ENCODE assay signal across 8 cellular contexts in genomic region chr5:78295035-78295961, GRCh38. TPM values are rescaled to one million over a fixed set of nuclear protein-coding genes. Genes with fewer than 3 reads are reported as not detected.
DNase-seq lines count a peak whose midpoint lies in the region; TF ChIP-seq lines count a peak whose summit lies in the region.

No MANE protein-coding gene starts in this region.

- H3K4me1 Mint-ChIP-seq in nephron progenitor cell: peaks cover 37% of the 10 kb centered on the region

- H3K9me3 Mint-ChIP-seq in nephron progenitor cell: peaks cover 10% of the 10 kb centered on the region

- H3K4me3 ChIP-seq in HAP-1 (peak overlapping the region; percentile 77), stomach (peak overlapping the region; percentile 69 to 93 (median 79))

- TF ChIP-seq POLR2A in stomach (IDR thresholded peaks at IDR 0.05): no peak

- TF ChIP-seq CTCF in nephron progenitor cell (IDR thresholded peaks at IDR 0.05) (peak; percentile 18), stomach (IDR thresholded peaks at IDR 0.05) (peak in 5 of 7 experiments; percentile 24 to 51 (median 37))

- H3K27ac Mint-ChIP-seq in nephron progenitor cell: peak overlapping the region; percentile 99

- TF ChIP-seq EP300 in stomach (IDR thresholded peaks at IDR 0.05): no peak

- H3K27ac ChIP-seq in epithelial cell of prostate (peak overlapping the region; percentile 78), stomach (peak overlapping the region; percentile 83 to 95 (median 92))

- peaks cover 18% of the 10 kb centered on the region for H3K27me3 Mint-ChIP-seq in nephron progenitor cell (ENCODE audit: low read depth, poor library complexity)

- H3K36me3 Mint-ChIP-seq in nephron progenitor cell (ENCODE audit: low read depth): peaks cover 15% of the 10 kb centered on the region

- H3K9me3 ChIP-seq in HAP-1: no peaks in the 10 kb centered on the region
- no peaks in the 10 kb centered on the region for H3K9me3 ChIP-seq in stomach

- peak overlapping the region; percentile 93 for H3K4me3 Mint-ChIP-seq in nephron progenitor cell

- H3K36me3 ChIP-seq in HAP-1 (replicated peaks) (no peaks in the 10 kb centered on the region), stomach (no peaks in the 10 kb centered on the region)

- DNase-seq in EL (peak; percentile 47), HAP-1 (ENCODE audit: low spot score in 2 of 2) (peak in 1 of 2 experiments; percentile 42), NCI-H345 treated with DMSO at 0.1 percent for 48 hours (lab: John Stamatoyannopoulos, UW; ENCODE audit: unreplicated experiment) (peak; percentile 43), epithelial cell of prostate (ENCODE audit: low read depth, low spot score) (no peak), nephron progenitor cell (peak; percentile 30), stomach (peak; percentile 67), foreskin melanocyte (no peak)
- peak; percentile 69 for DNase-seq in activated CD8-positive, alpha-beta memory T cell treated with anti-CD3 and anti-CD28 coated beads, Interleukin-2, amount 50 U/mL, for 48 hours

- intact Hi-C loops in stomach (cut with DNase I; ENCODE audit: low total_unique reads): no loop called here

- H3K4me1 ChIP-seq in HAP-1 (peaks cover 21% of the 10 kb centered on the region), stomach (peaks cover 7 to 44% (median 26%) of the 10 kb centered on the region in 4 donors)

- H3K27me3 ChIP-seq in HAP-1 (ENCODE audit: low read depth): no peaks in the 10 kb centered on the region
- H3K27me3 ChIP-seq in stomach: no peaks in the 10 kb centered on the region

- 1 to 2% (median 1%) methylated on average over 41 to 46 of the region's 46 CpGs for whole genome bisulfite sequencing in stomach, 5 donors

- in situ Hi-C loops in HAP-1 (cut with MboI; ENCODE audit: low sequenced_read_pairs): loop anchor here (5.0 kb wide), 1 partner anchor 62 kb away; no protein-coding TSS in a partner anchor

RNA-seq across cellular contexts. Expression of gene AP3B1, which starts 0.8 kb away (rescaled TPM):
- 10 to 100 TPM; 15.2 to 81.0 (median 19.8) TPM for total RNA-seq in stomach
- 10 to 100 TPM; 19.1 to 27.5 (median 27.2) TPM for polyA plus RNA-seq in stomach

Comparison
In these comparisons a context has a peak if more than half of its experiments do, and no peak if none do; other contexts are left out.
1. DNase-seq: peak in EL (single experiment), NCI-H345 treated with DMSO at 0.1 percent for 48 hours (single experiment), activated CD8-positive, alpha-beta memory T cell treated with anti-CD3 and anti-CD28 coated beads, Interleukin-2, amount 50 U/mL, for 48 hours (single experiment), nephron progenitor cell (single experiment) and stomach (single experiment); none in epithelial cell of prostate (single experiment) and foreskin melanocyte (single experiment).